In the genomic region with DNA sequence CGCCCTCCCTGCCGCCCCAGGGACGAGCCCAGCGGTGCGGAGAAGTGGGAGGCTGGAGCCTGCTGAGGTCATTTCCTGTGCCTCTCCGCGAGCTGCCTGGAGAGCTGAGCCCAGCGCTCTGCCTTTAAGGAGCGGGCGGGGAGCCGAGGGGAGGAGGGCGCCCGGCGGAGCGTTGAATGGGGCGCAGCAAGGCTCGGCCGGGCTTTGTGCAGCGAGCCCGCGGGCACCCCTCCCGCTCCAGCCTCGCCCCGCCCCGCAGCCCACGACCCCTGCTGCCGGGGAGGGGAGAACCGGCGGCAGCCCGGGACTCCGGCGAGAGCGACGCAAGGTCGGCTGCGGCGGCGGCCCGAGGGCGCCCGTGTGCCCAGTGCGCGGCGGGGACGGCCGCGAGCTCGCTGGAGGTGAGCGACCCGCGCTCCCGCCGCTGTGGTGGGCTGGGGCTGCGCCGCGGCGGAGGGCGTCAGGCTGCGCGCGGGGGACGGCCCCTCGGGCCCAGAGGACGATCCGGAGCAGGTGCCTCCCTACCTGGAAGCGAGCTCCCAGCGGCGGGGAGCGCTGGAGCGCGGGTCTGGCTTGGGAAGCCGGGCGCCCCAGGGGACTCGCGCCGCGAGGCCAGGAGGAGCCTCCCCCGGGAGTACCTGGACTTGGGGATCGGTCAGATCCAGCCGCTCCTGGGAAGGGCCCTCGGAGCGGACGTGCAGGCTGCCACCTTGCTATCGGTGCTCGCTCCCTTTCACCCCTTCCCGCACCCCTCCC, we compare ENCODE assay signal across 8 cellular contexts. TPM values are rescaled to one million over a fixed set of nuclear protein-coding genes. Genes with fewer than 3 reads are reported as not detected.
DNase-seq lines count a peak whose midpoint lies in the region; ATAC-seq lines count a peak whose summit lies in the region.

A gene (plus strand): TSS at position 293 of the 756 bp plus-strand sequence. CDS start 8,578 bp downstream, outside the sequence.

- no peaks in the 10 kb centered on the region for H3K36me3 Mint-ChIP-seq in stimulated activated naive B cell treated with anti-CD40 and anti-IgM and Interleukin-4, amounts not matched to agents 10 μg/mL and 1 μg/mL and 100 μg/mL, for 72 hours

- H3K4me3 ChIP-seq in esophagus (ENCODE audit: low read depth in 1 of 2, low read length in 2 of 2) (peak within 1 kb of the TSS; percentile 75 to 77), mononuclear cell (ENCODE audit: low read length) (peak within 1 kb of the TSS; percentile 30)

- H3K27me3 ChIP-seq in esophagus (ENCODE audit: control insufficient read depth in 1 of 2, insufficient read depth in 2 of 2, low read length in 2 of 2) (no peaks in the 10 kb centered on the region), mononuclear cell (ENCODE audit: insufficient read depth, low read length) (peaks cover 50% of the 10 kb centered on the region)

- DNase-seq in GDM1 (lab: John Stamatoyannopoulos, UW) (peak; percentile 11), NCI-H69 (lab: John Stamatoyannopoulos, UW) (peak; percentile 90), activated T-cell treated with anti-CD3 and anti-CD28 coated beads for 4 hours (peak; percentile 31), NAMALWA (ENCODE audit: low spot score) (no peak)
- DNase-seq in stimulated activated naive B cell treated with anti-CD40 and anti-IgM and Interleukin-4, amounts not matched to agents 10 μg/mL and 1 μg/mL and 100 μg/mL, for 72 hours: peak; percentile 31

- H3K4me1 Mint-ChIP-seq in stimulated activated naive B cell treated with anti-CD40 and anti-IgM and Interleukin-4, amounts not matched to agents 10 μg/mL and 1 μg/mL and 100 μg/mL, for 72 hours: peaks cover 5 to 7% of the 10 kb centered on the region in 2 donors

- peak within 1 kb of the TSS in 1 of 2 donors; percentile 53 for H3K27ac ChIP-seq in esophagus (ENCODE audit: low read depth in 2 of 2, low read length in 1 of 2)

- H3K9me3 Mint-ChIP-seq in stimulated activated naive B cell treated with anti-CD40 and anti-IgM and Interleukin-4, amounts not matched to agents 10 μg/mL and 1 μg/mL and 100 μg/mL, for 72 hours: no peaks in the 10 kb centered on the region

- H3K4me1 ChIP-seq in esophagus (ENCODE audit: control insufficient read depth in 2 of 2, insufficient read depth in 2 of 2, low read length in 1 of 2) (peaks cover 0 to 2% of the 10 kb centered on the region in 2 donors), mononuclear cell (ENCODE audit: insufficient read depth, low read length) (peaks cover 12% of the 10 kb centered on the region)

- no peak within 1 kb of the TSS for H3K27ac Mint-ChIP-seq in stimulated activated naive B cell treated with anti-CD40 and anti-IgM and Interleukin-4, amounts not matched to agents 10 μg/mL and 1 μg/mL and 100 μg/mL, for 72 hours

- peak; percentile 65 for ATAC-seq in HG03103 (IDR thresholded peaks at IDR 0.05; ENCODE audit: low read depth, unreplicated experiment)
- peak; percentile 82 to 85 for ATAC-seq in stimulated activated naive B cell treated with anti-CD40 and anti-IgM and Interleukin-4, amounts not matched to agents 10 μg/mL and 1 μg/mL and 100 μg/mL, for 72 hours (replicated peaks)

- 1% methylated on average over 73 to 86 of the region's 86 CpGs for WGBS in esophagus, 2 donors

- H3K4me3 Mint-ChIP-seq in stimulated activated naive B cell treated with anti-CD40 and anti-IgM and Interleukin-4, amounts not matched to agents 10 μg/mL and 1 μg/mL and 100 μg/mL, for 72 hours: peak within 1 kb of the TSS; percentile 74 to 81

- H3K9me3 ChIP-seq in esophagus (ENCODE audit: control insufficient read depth in 2 of 2, insufficient read depth in 1 of 2, low read depth in 1 of 2, low read length in 1 of 2): no peaks in the 10 kb centered on the region
- H3K9me3 ChIP-seq in mononuclear cell (ENCODE audit: low read depth, low read length): no peaks in the 10 kb centered on the region

- H3K27me3 Mint-ChIP-seq in stimulated activated naive B cell treated with anti-CD40 and anti-IgM and Interleukin-4, amounts not matched to agents 10 μg/mL and 1 μg/mL and 100 μg/mL, for 72 hours: peaks cover 45 to 57% of the 10 kb centered on the region in 2 donors

- no peaks in the 10 kb centered on the region for H3K36me3 ChIP-seq in esophagus (ENCODE audit: control insufficient read depth in 2 of 2, insufficient read depth in 2 of 2, low read length in 1 of 2)

RNA-seq across cellular contexts. Expression of the gene that starts here (rescaled TPM):
- polyA plus RNA-seq in esophagus: 10 to 100 TPM in 1 of 2 donors, 1 to 10 TPM in 1; 2.4 to 10.3 TPM
- total RNA-seq in mononuclear cell: not detected
